In genomic region chr16:22814330-22815105, GRCh38 we compare ENCODE assay signal across 1 cellular context.
TF ChIP-seq lines count a peak whose summit lies in the region.

No MANE protein-coding gene starts in this region.

TF ChIP-seq in SK-N-SH, 30 proteins besides CTCF, POLR2A, EP300 and RAD21 (continued from another document):
- TF ChIP-seq REST (IDR thresholded peaks at IDR 0.05; ENCODE audit: low read depth, low read length) (no peak), NFIC (IDR thresholded peaks at IDR 0.05; ENCODE audit: borderline replicate concordance) (no peak), MAX (IDR thresholded peaks at IDR 0.05; ENCODE audit: low read depth) (no peak), MEF2A (IDR thresholded peaks at IDR 0.05; ENCODE audit: borderline replicate concordance, low read depth) (no peak), CHD2 (IDR thresholded peaks at IDR 0.05; ENCODE audit: low read length, partially characterized antibody) (no peak), SMC3 (IDR thresholded peaks at IDR 0.05; ENCODE audit: low read depth, low read length) (no peak), FOSL2 (IDR thresholded peaks at IDR 0.05; ENCODE audit: borderline replicate concordance, low read depth) (no peak), RXRA (IDR thresholded peaks at IDR 0.05; ENCODE audit: borderline replicate concordance, low read depth) (no peak), IRF3 (IDR thresholded peaks at IDR 0.05; ENCODE audit: low read depth, low read length) (no peak), TAF1 (IDR thresholded peaks at IDR 0.05; ENCODE audit: borderline replicate concordance, low read depth, low read length) (no peak), EZH2phosphoT487 (IDR thresholded peaks at IDR 0.05; ENCODE audit: borderline replicate concordance, low read depth) (no peak), FOXM1 (IDR thresholded peaks at IDR 0.05; ENCODE audit: low read depth) (no peak), NRF1 (IDR thresholded peaks at IDR 0.05; ENCODE audit: low read depth, low read length) (no peak), RCOR1 (IDR thresholded peaks at IDR 0.05; ENCODE audit: low read length) (no peak), YY1 (IDR thresholded peaks at IDR 0.05; ENCODE audit: low read depth) (no peak)
